ENCODE assay signal across 12 cellular contexts in genomic region chr13:106033634-106034033, GRCh38.
A peak's percentile ranks its signal among the peaks of the same experiment; 100 is the strongest.
DNase-seq lines count a peak whose midpoint lies in the region; ATAC-seq and TF ChIP-seq lines count a peak whose summit lies in the region.
"Had no signal": no experiment of that assay in that cellular context is flagged by ENCODE, and none has a peak within 500 bp of the region (broad histone marks: within the 10 kb centered on the region; RNA-seq: fewer than 3 reads in every experiment).

No MANE protein-coding gene starts in this region.

- peak; percentile 0 for DNase-seq in DMS53 (lab: John Stamatoyannopoulos, UW)
- no peak for DNase-seq in DMS53 treated with DMSO at 0.1 percent for 48 hours (lab: John Stamatoyannopoulos, UW; ENCODE audit: unreplicated experiment)
- DNase-seq in RPMI7951 (ENCODE audit: low read depth), result peak; percentile 53
- peak; percentile 85 for DNase-seq in fibroblast of mammary gland (ENCODE audit: low read depth)
- peak; percentile 9 for DNase-seq in smooth muscle cell of the brain vasculature (ENCODE audit: low read depth, low spot score)
- no peak for DNase-seq in cerebellar cortex (ENCODE audit: low spot score)
- DNase-seq: activated CD4-positive, alpha-beta T cell treated with anti-CD3 and anti-CD28 coated beads for 48 hours; left colon; NCI-H187 treated with DMSO at 0.1 percent for 48 hours; SHP77 had no signal

- TF ChIP-seq CTCF in fibroblast of mammary gland (conservative IDR thresholded peaks at IDR 0.05; ENCODE audit: control insufficient read depth, insufficient read depth, low read depth, low read length), result peak; percentile 49

- no peak for ATAC-seq in GM21390 (IDR thresholded peaks at IDR 0.05; ENCODE audit: unreplicated experiment)
- no peak for ATAC-seq in GM18520 (IDR thresholded peaks at IDR 0.05; ENCODE audit: unreplicated experiment)
- ATAC-seq: left colon had no signal

- H3K4me3 ChIP-seq in fibroblast of mammary gland (ENCODE audit: control insufficient read depth, low read depth, low read length), result no peak overlapping the region

Comparison
In these comparisons a context has a peak if more than half of its experiments do, and no peak if none do; other contexts are left out.
1. DNase-seq: peak in DMS53 (single experiment), RPMI7951 (single experiment), fibroblast of mammary gland (single experiment) and smooth muscle cell of the brain vasculature (single experiment); none in DMS53 treated with DMSO at 0.1 percent for 48 hours (single experiment) and cerebellar cortex (single experiment).